8 cellular contexts compared by ENCODE assay signal in the genomic region with DNA sequence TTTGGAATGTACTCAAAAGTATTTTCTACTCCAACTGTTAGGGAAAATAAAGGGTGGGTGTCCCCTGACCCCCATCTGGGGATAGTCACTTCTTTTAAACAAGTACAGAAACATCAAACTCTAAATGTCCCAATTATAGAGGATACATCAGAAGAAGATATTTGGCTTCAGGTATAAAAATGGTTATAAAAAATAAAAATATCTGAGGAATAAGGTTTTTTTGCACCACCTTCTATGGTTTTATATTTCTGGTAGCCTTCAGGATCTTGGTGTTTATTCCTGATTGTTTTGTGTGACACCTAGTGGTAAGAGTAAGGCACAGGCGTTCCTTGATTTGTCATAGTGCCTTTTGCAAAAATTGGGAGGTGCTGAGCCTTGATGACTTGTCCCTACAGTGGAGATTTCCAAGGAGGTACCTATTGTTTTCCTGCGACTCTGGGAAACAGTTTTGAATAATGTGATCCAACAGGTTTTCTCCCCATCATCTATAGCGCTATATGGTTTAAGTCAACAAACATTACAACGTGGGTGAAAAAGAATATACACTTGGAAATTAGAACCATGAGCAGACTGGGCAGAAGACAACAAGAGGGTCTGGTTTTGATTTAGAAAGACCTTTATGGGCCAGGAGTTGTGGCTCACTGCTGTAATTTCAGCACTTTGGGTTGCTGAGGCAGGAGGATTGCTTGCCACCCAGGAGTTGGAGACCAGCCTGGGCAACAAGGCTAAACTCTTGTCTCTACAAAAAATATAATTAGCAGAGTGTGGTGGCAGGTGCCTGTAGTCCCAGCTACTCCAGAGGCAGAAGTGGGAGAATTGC. TPM values are rescaled to one million over a fixed set of nuclear protein-coding genes. Genes with fewer than 3 reads are reported as not detected.
DNase-seq lines count a peak whose midpoint lies in the region; ATAC-seq and TF ChIP-seq lines count a peak whose summit lies in the region.

No MANE protein-coding gene starts in this region.

- peaks cover 4% of the 10 kb centered on the region for H3K27me3 Mint-ChIP-seq in activated naive CD4-positive, alpha-beta T cell treated with anti-CD3 and anti-CD28 coated beads, Interleukin-2, amount 10 ng/mL, durations not matched to agents 7 days and 5 days

- no peaks in the 10 kb centered on the region for H3K9me3 Mint-ChIP-seq in activated naive CD4-positive, alpha-beta T cell treated with anti-CD3 and anti-CD28 coated beads, Interleukin-2, amount 10 ng/mL, durations not matched to agents 7 days and 5 days

- peaks cover 17% of the 10 kb centered on the region for H4K20me1 ChIP-seq in osteoblast (ENCODE audit: insufficient read depth, low read length)

- no peak overlapping the region for H3K4me3 Mint-ChIP-seq in activated naive CD4-positive, alpha-beta T cell treated with anti-CD3 and anti-CD28 coated beads, Interleukin-2, amount 10 ng/mL, durations not matched to agents 7 days and 5 days

- H3K27ac Mint-ChIP-seq in activated naive CD4-positive, alpha-beta T cell treated with anti-CD3 and anti-CD28 coated beads, Interleukin-2, amount 10 ng/mL, durations not matched to agents 7 days and 5 days, result no peak overlapping the region

- H3K36me3 Mint-ChIP-seq in activated naive CD4-positive, alpha-beta T cell treated with anti-CD3 and anti-CD28 coated beads, Interleukin-2, amount 10 ng/mL, durations not matched to agents 7 days and 5 days, result peaks cover 19% of the 10 kb centered on the region

- H3K4me1 Mint-ChIP-seq in activated naive CD4-positive, alpha-beta T cell treated with anti-CD3 and anti-CD28 coated beads, Interleukin-2, amount 10 ng/mL, durations not matched to agents 7 days and 5 days, result peaks cover 39% of the 10 kb centered on the region

- DNase-seq in cardiac muscle cell (ENCODE audit: low read depth in 1 of 2, low spot score in 1 of 2) (peak; percentile 63 to 75), cardiac septum (ENCODE audit: low spot score) (no peak), NAMALWA (ENCODE audit: low spot score) (peak; percentile 55), SK-N-MC (ENCODE audit: low read depth, low spot score) (no peak), osteoblast (ENCODE audit: insufficient read length, low spot score, missing footprints) (peak; percentile 87)
- no peak for DNase-seq in activated naive CD4-positive, alpha-beta T cell treated with anti-CD3 and anti-CD28 coated beads, Interleukin-2, amount 10 ng/mL, durations not matched to agents 7 days and 5 days

- H3K36me3 ChIP-seq in cardiac muscle cell, result peaks cover 11% of the 10 kb centered on the region
- peaks cover 17% of the 10 kb centered on the region for H3K36me3 ChIP-seq in SK-N-MC (ENCODE audit: insufficient read depth, low read length)
- peaks cover 16% of the 10 kb centered on the region for H3K36me3 ChIP-seq in osteoblast (ENCODE audit: insufficient read depth, low read length)

- no peak overlapping the region for H3K4me3 ChIP-seq in cardiac muscle cell
- peak overlapping the region; percentile 98; the same call in 1 of the 2 replicates for H3K4me3 ChIP-seq in SK-N-MC
- H3K4me3 ChIP-seq in osteoblast (ENCODE audit: insufficient read depth, low read length), result no peak overlapping the region

- peak overlapping the region; percentile 52 for H3K27ac ChIP-seq in cardiac muscle cell
- peak overlapping the region; percentile 35 for H3K27ac ChIP-seq in SK-N-MC
- H3K27ac ChIP-seq in osteoblast (ENCODE audit: low read depth, low read length), result no peak overlapping the region

- H2AFZ ChIP-seq in osteoblast (ENCODE audit: low read length), result no peak overlapping the region

- H3K9me3 ChIP-seq in cardiac muscle cell (ENCODE audit: low read depth), result no peaks in the 10 kb centered on the region
- H3K9me3 ChIP-seq in SK-N-MC (ENCODE audit: low read depth, low read length), result no peaks in the 10 kb centered on the region
- H3K9me3 ChIP-seq in osteoblast (ENCODE audit: low read depth, low read length), result no peaks in the 10 kb centered on the region

- CTCF ChIA-PET in activated naive CD4-positive, alpha-beta T cell treated with anti-CD3 and anti-CD28 coated beads, Interleukin-2, amount 10 ng/mL, durations not matched to agents 7 days and 5 days (lab: Charles Lee), result interaction anchor here (1.0 to 5.0 kb wide), 10 partner anchors 9 to 266 kb away, joined by 3 to 65 read pairs (median 10); no protein-coding TSS in a partner anchor

- H3K27me3 ChIP-seq in cardiac muscle cell (no peaks in the 10 kb centered on the region), osteoblast (ENCODE audit: insufficient read depth, low read length) (no peaks in the 10 kb centered on the region)

- H3K9ac ChIP-seq in SK-N-MC (ENCODE audit: insufficient read length), result no peak overlapping the region

- intact Hi-C loops in cardiac septum (cut with DNase I), result loop anchor here (5.0 to 10.0 kb wide), 2 partner anchors 185 to 692 kb away; a partner anchor contains a TSS

- peaks cover 28% of the 10 kb centered on the region for H3K4me1 ChIP-seq in cardiac muscle cell (ENCODE audit: low read depth)
- peaks cover 27% of the 10 kb centered on the region for H3K4me1 ChIP-seq in osteoblast (ENCODE audit: insufficient read depth, low read length)

- TF ChIP-seq CTCF in cardiac muscle cell (IDR thresholded peaks at IDR 0.05; ENCODE audit: low read depth, low read length) (peak; percentile 88), osteoblast (IDR thresholded peaks at IDR 0.05; ENCODE audit: extremely low read depth, low read depth, low read length) (peak; percentile 90)

- H3K79me2 ChIP-seq in osteoblast (ENCODE audit: insufficient read depth, low read length), result peaks cover 28% of the 10 kb centered on the region

- ATAC-seq in esophagus mucosa (peak; percentile 43), GM21529 (IDR thresholded peaks at IDR 0.05; ENCODE audit: unreplicated experiment) (no peak)

- no peak overlapping the region for H3K4me2 ChIP-seq in osteoblast (ENCODE audit: insufficient read depth, low read length)

RNA-seq across cellular contexts. Expression of a gene that starts 2.5 kb away (rescaled TPM):
- total RNA-seq in cardiac muscle cell, result 99.6 and 148 TPM in 2 replicates
- polyA plus RNA-seq in cardiac muscle cell, result 64.1 and 79.1 TPM in 2 replicates
- total RNA-seq in cardiac septum, result 42.7 TPM
- total RNA-seq in esophagus mucosa, result 119 TPM
- total RNA-seq in osteoblast, result 43.6 and 51.0 TPM in 2 replicates

Comparison
In these comparisons a context has a peak if more than half of its experiments do, and no peak if none do; other contexts are left out.
1. DNase-seq: peak in cardiac muscle cell (2 of 2), NAMALWA (single experiment) and osteoblast (single experiment); none in cardiac septum (single experiment), SK-N-MC (single experiment) and activated naive CD4-positive, alpha-beta T cell treated with anti-CD3 and anti-CD28 coated beads, Interleukin-2, amount 10 ng/mL, durations not matched to agents 7 days and 5 days (single experiment).